Comparison of ENCODE assay signal across 1 cellular context in genomic region chr2:3376821-3377220, GRCh38.
TF ChIP-seq lines count a peak whose summit lies in the region.

No MANE protein-coding gene starts in this region.

TF ChIP-seq in endothelial cell of umbilical vein, 7 proteins besides CTCF, POLR2A, EP300 and RAD21:
- no peak for TF ChIP-seq POLR2AphosphoS5 (IDR thresholded peaks at IDR 0.05; ENCODE audit: insufficient read depth, low read depth, low read length)
- TF ChIP-seq EZH2 (IDR thresholded peaks at IDR 0.05; ENCODE audit: borderline replicate concordance, low read depth, low read length, severe bottlenecking) = no peak
- TF ChIP-seq MAX (IDR thresholded peaks at IDR 0.05; ENCODE audit: insufficient read depth, insufficient read length) = no peak
- TF ChIP-seq GATA2 (IDR thresholded peaks at IDR 0.05; ENCODE audit: insufficient read depth, insufficient read length, low read depth, low read length) = no peak
